ENCODE assay signal across 15 cellular contexts in genomic region chr2:148716378-148716777, GRCh38.
"Had no signal": no experiment of that assay in that cellular context is flagged by ENCODE, and none has a peak within 500 bp of the region (broad histone marks: within the 10 kb centered on the region; RNA-seq: fewer than 3 reads in every experiment).

No MANE protein-coding gene starts in this region.

- FAIRE-seq: endometrium, frontal cortex, urothelium cell line had no signal

- H3K27me3 ChIP-seq: brain microvascular endothelial cell, left lung had no signal

- DNase-seq: activated CD8-positive, alpha-beta memory T cell treated with anti-CD3 and anti-CD28 coated beads, Interleukin-2, amount 50 U/mL, for 48 hours; activated CD8-positive, alpha-beta T cell treated with anti-CD3 and anti-CD28 coated beads for 36 hours; activated naive CD4-positive, alpha-beta T cell treated with Interleukin-2 at 50 U/mL for 16 hours; amygdala; brain microvascular endothelial cell; islet precursor cell; left lung; mesendoderm; stimulated activated CD4-positive, alpha-beta T cell treated with anti-CD3 and anti-CD28 coated beads, Interleukin-15, amount 100 ng/mL, for 24 hours; stimulated activated CD4-positive, alpha-beta T cell treated with anti-CD3 and anti-CD28 coated beads, Interleukin-4, amount 100 ng/mL, for 24 hours; T1000 had no signal

- ATAC-seq: activated CD8-positive, alpha-beta T cell treated with anti-CD3 and anti-CD28 coated beads for 36 hours; left lung had no signal

- H3K4me3 Mint-ChIP-seq: activated CD8-positive, alpha-beta T cell treated with anti-CD3 and anti-CD28 coated beads for 36 hours had no signal

- H3K27me3 Mint-ChIP-seq: activated CD8-positive, alpha-beta T cell treated with anti-CD3 and anti-CD28 coated beads for 36 hours had no signal

- H3K27ac ChIP-seq: brain microvascular endothelial cell, left lung, parathyroid adenoma had no signal

- H3K27ac Mint-ChIP-seq: activated CD8-positive, alpha-beta T cell treated with anti-CD3 and anti-CD28 coated beads for 36 hours had no signal

- H3K9me3 ChIP-seq: left lung had no signal
